14 cellular contexts compared by ENCODE assay signal in genomic region chr15:87731630-87732029, GRCh38.
DNase-seq lines count a peak whose midpoint lies in the region; ATAC-seq, FAIRE-seq and TF ChIP-seq lines count a peak whose summit lies in the region.
"Had no signal": no experiment of that assay in that cellular context is flagged by ENCODE, and none has a peak within 500 bp of the region (broad histone marks: within the 10 kb centered on the region; RNA-seq: fewer than 3 reads in every experiment).

No MANE protein-coding gene starts in this region.

- no peak for TF ChIP-seq EP300 in K562 (IDR thresholded peaks at IDR 0.05; ENCODE audit: low read length)

- H3K4me2 ChIP-seq in K562 (ENCODE audit: insufficient read depth, low read length) (no peak overlapping the region), hepatocyte (no peak overlapping the region)

- H3K27me3 ChIP-seq in heart left ventricle (no peaks in the 10 kb centered on the region), left ventricle myocardium inferior (ENCODE audit: low read depth) (no peaks in the 10 kb centered on the region), K562 (ENCODE audit: control insufficient read depth in 2 of 2, insufficient read depth in 2 of 2, low read length in 2 of 2) (no peaks in the 10 kb centered on the region; a peak in 1 of 5 replicates), hepatocyte (no peaks in the 10 kb centered on the region), BE2C (no peaks in the 10 kb centered on the region)

- H3K9me2 ChIP-seq in hepatocyte (replicated peaks; ENCODE audit: insufficient read depth) = no peaks in the 10 kb centered on the region

- H4K20me1 ChIP-seq in K562 (replicated peaks; ENCODE audit: control insufficient read depth, insufficient read depth, low read length) (no peaks in the 10 kb centered on the region), hepatocyte (ENCODE audit: insufficient read depth, poor library complexity, severe bottlenecking) (no peaks in the 10 kb centered on the region)

- H3K36me3 ChIP-seq in heart left ventricle = no peaks in the 10 kb centered on the region
- no peaks in the 10 kb centered on the region for H3K36me3 ChIP-seq in left ventricle myocardium inferior
- H3K36me3 ChIP-seq in K562 (ENCODE audit: control insufficient read depth, insufficient read depth, low read length) = no peaks in the 10 kb centered on the region
- H3K36me3 ChIP-seq in hepatocyte (replicated peaks; ENCODE audit: insufficient read depth, low read depth) = no peaks in the 10 kb centered on the region
- no peaks in the 10 kb centered on the region for H3K36me3 ChIP-seq in BE2C
- H3K36me3 ChIP-seq: HAP-1 had no signal

- H3K9me3 ChIP-seq in heart left ventricle (no peaks in the 10 kb centered on the region), left ventricle myocardium inferior (replicated peaks) (no peaks in the 10 kb centered on the region), K562 (replicated peaks; ENCODE audit: control insufficient read depth, insufficient read depth, low read depth, low read length) (no peaks in the 10 kb centered on the region), hepatocyte (ENCODE audit: low read depth) (no peaks in the 10 kb centered on the region), BE2C (no peaks in the 10 kb centered on the region)

- no peak overlapping the region; the same call in 1 of the 2 replicates for H2AFZ ChIP-seq in K562 (ENCODE audit: low read depth, low read length)
- no peak overlapping the region for H2AFZ ChIP-seq in hepatocyte

- no peak overlapping the region for H3K4me3 ChIP-seq in heart left ventricle
- no peak overlapping the region for H3K4me3 ChIP-seq in left ventricle myocardium inferior
- H3K4me3 ChIP-seq in K562 = no peak overlapping the region
- no peak overlapping the region for H3K4me3 ChIP-seq in hepatocyte
- H3K4me3 ChIP-seq in BE2C (ENCODE audit: low read depth, low read length) = no peak overlapping the region
- H3K4me3 ChIP-seq: HAP-1 had no signal

- no peaks in the 10 kb centered on the region for H3K79me2 ChIP-seq in K562 (ENCODE audit: control insufficient read depth, insufficient read depth, low read length)
- H3K79me2 ChIP-seq in hepatocyte = no peaks in the 10 kb centered on the region

- peak; percentile 89 for FAIRE-seq in K562 (lab: Jason Lieb, UNC)
- FAIRE-seq in RCC 7860 (lab: Jason Lieb, UNC) = no peak
- FAIRE-seq: A204.1, H1 had no signal

- H3K4me1 ChIP-seq in heart left ventricle (peaks cover 0 to 15% (median 3%) of the 10 kb centered on the region in 12 donors), left ventricle myocardium inferior (peaks cover 28% of the 10 kb centered on the region), K562 (replicated peaks in 1 of 2; ENCODE audit: control insufficient read depth in 2 of 2, insufficient read depth in 2 of 2, low read length in 2 of 2) (peaks cover 0 to 8% of the 10 kb centered on the region in 2 experiments; a peak in 1 of 5 replicates), hepatocyte (ENCODE audit: insufficient read depth) (peaks cover 14% of the 10 kb centered on the region), BE2C (peaks cover 41% of the 10 kb centered on the region)
- H3K4me1 ChIP-seq: HAP-1 had no signal

- 23 to 27% (median 26%) methylated on average over 3 of the region's 3 CpGs for WGBS in heart left ventricle, 4 donors
- 1% methylated on average over 3 of the region's 3 CpGs for WGBS in K562 (ENCODE audit: insufficient coverage, low coverage, missing lambda C conversion rate)
- WGBS in hepatocyte (ENCODE audit: low lambda C conversion rate, missing lambda C conversion rate) = 10% methylated on average over 3 of the region's 3 CpGs

- no peak for DNase-seq in heart left ventricle
- DNase-seq in left ventricle myocardium inferior = no peak
- DNase-seq in K562 (ENCODE audit: extremely low read depth in 1 of 4, low spot score in 3 of 4) = peak in 3 of 4 experiments; percentile 20 to 57 (median 28)
- DNase-seq in hepatocyte (ENCODE audit: low spot score) = peak; percentile 24
- DNase-seq in BE2C = no peak
- DNase-seq in NK-92 (lab: John Stamatoyannopoulos, UW; ENCODE audit: unreplicated experiment) = no peak
- no peak for DNase-seq in RCC 7860 (ENCODE audit: low spot score)
- DNase-seq: CD4-positive, alpha-beta memory T cell; COR-L47; DMS53 had no signal

- POLR2A ChIA-PET in K562 (lab: Yijun Ruan, JAX) = interaction anchor here (0.9 to 1.1 kb wide), 2 partner anchors 8 to 13 kb away, joined by 3 read pairs; no protein-coding TSS in a partner anchor

- no peak for TF ChIP-seq CTCF in heart left ventricle (IDR thresholded peaks at IDR 0.05)
- TF ChIP-seq CTCF in left ventricle myocardium inferior (IDR thresholded peaks at IDR 0.05; ENCODE audit: borderline replicate concordance) = no peak
- TF ChIP-seq CTCF in K562 (IDR thresholded peaks at IDR 0.05 in 2 of 3, conservative IDR thresholded peaks at IDR 0.05 in 1 of 3; ENCODE audit: insufficient read depth in 2 of 3, low read depth in 1 of 3, low read length in 3 of 3) = no peak
- TF ChIP-seq CTCF in hepatocyte (IDR thresholded peaks at IDR 0.05; ENCODE audit: poor library complexity) = no peak
- no peak for TF ChIP-seq CTCF in BE2C (IDR thresholded peaks at IDR 0.05; ENCODE audit: low read depth, low read length)

- intact Hi-C loops in heart left ventricle (cut with DNase I) = loop anchor here in 2 of 10 donors (10.0 kb wide), 2 partner anchors 57 to 237 kb away; no protein-coding TSS in a partner anchor
- intact Hi-C loops in left ventricle myocardium inferior (cut with micrococcal nuclease) = no loop called here
- intact Hi-C loops in K562 (cut with micrococcal nuclease) = no loop called here

- TF ChIP-seq POLR2A in heart left ventricle (IDR thresholded peaks at IDR 0.05) (no peak), K562 (conservative IDR thresholded peaks at IDR 0.05) (no peak)

- TF ChIP-seq RAD21 in K562 (CRISPR knock-in tag; conservative IDR thresholded peaks at IDR 0.05 in 1 of 2, IDR thresholded peaks at IDR 0.05 in 1 of 2) = no peak

- H3K27ac ChIP-seq in heart left ventricle (no peak overlapping the region), left ventricle myocardium inferior (replicated peaks) (no peak overlapping the region), K562 (ENCODE audit: extremely low read depth, low read depth, low read length) (no peak overlapping the region), hepatocyte (peak overlapping the region; percentile 20)
- H3K27ac ChIP-seq: C4-2B had no signal

- ATAC-seq in heart left ventricle (peak; percentile 42 to 88 (median 70)), K562 (peak; percentile 74)

- in situ Hi-C loops in K562 (cut with MboI) = no loop called here

- no peak overlapping the region for H3K9ac ChIP-seq in K562 (ENCODE audit: insufficient read depth in 1 of 2, low read depth in 2 of 2, low read length in 2 of 2)

- BruUV-seq in K562 (replicated peaks; lab: Mats Ljungman, UMichigan) = no TSS peak

- H3K9me1 ChIP-seq in K562 (ENCODE audit: control insufficient read depth, insufficient read depth, low read length) = no peaks in the 10 kb centered on the region

- CTCF ChIA-PET in K562 (lab: Yijun Ruan, JAX; ENCODE audit: low intra/inter-chr PET ratio) = no interaction called here

TF ChIP-seq in K562, 482 proteins besides CTCF, POLR2A, EP300 and RAD21 (continues in another document):
- peak; percentile 64 for TF ChIP-seq TAL1 (IDR thresholded peaks at IDR 0.05)
- TF ChIP-seq FOXO4 (CRISPR knock-in tag; IDR thresholded peaks at IDR 0.05) = no peak
- TF ChIP-seq TCFL5 (CRISPR knock-in tag; conservative IDR thresholded peaks at IDR 0.05) = no peak
- TF ChIP-seq ELF4 (CRISPR knock-in tag; IDR thresholded peaks at IDR 0.05) = no peak
- TF ChIP-seq MTA2 (IDR thresholded peaks at IDR 0.05; ENCODE audit: low read depth) = peak; percentile 47; the same call in 1 of the 2 replicates
- TF ChIP-seq ZNF830 (CRISPR knock-in tag; IDR thresholded peaks at IDR 0.05) = no peak
- TF ChIP-seq ZNF699 (CRISPR knock-in tag; IDR thresholded peaks at IDR 0.05; ENCODE audit: insufficient replicate concordance) = no peak
- 0 out of 4 replicates have a peak, but pooled peaks have one; percentile 22 to 35 for TF ChIP-seq KDM1A (IDR thresholded peaks at IDR 0.05)
- no peak for TF ChIP-seq ATF7 (IDR thresholded peaks at IDR 0.05)
- no peak for TF ChIP-seq SMC3 (conservative IDR thresholded peaks at IDR 0.05; ENCODE audit: insufficient read depth, low read depth, low read length)
- no peak for TF ChIP-seq HDAC1 (IDR thresholded peaks at IDR 0.05)
- TF ChIP-seq PBX2 (CRISPR knock-in tag; IDR thresholded peaks at IDR 0.05; ENCODE audit: low read depth) = no peak
- 0 out of 2 replicates have a peak, but pooled peaks have one; percentile 9 for TF ChIP-seq PBX2 (tag; conservative IDR thresholded peaks at IDR 0.05; ENCODE audit: low read depth)

Comparison
In these comparisons a context has a peak if more than half of its experiments do, and no peak if none do; other contexts are left out.
1. DNase-seq: peak in K562 (3 of 4) and hepatocyte (single experiment); none in heart left ventricle (0 of 5), left ventricle myocardium inferior (single experiment), BE2C (single experiment), NK-92 (single experiment) and RCC 7860 (single experiment).